27 cellular contexts compared by ENCODE assay signal in genomic region chr2:48984922-48985321, GRCh38.
DNase-seq lines count a peak whose midpoint lies in the region; ATAC-seq and TF ChIP-seq lines count a peak whose summit lies in the region.
"Had no signal": no experiment of that assay in that cellular context is flagged by ENCODE, and none has a peak within 500 bp of the region (broad histone marks: within the 10 kb centered on the region; RNA-seq: fewer than 3 reads in every experiment).

No MANE protein-coding gene starts in this region.

- no peak for TF ChIP-seq CTCF in heart left ventricle (IDR thresholded peaks at IDR 0.05)

- H2BK5ac ChIP-seq in neuronal stem cell (ENCODE audit: low read length): no peak overlapping the region

- H2AK5ac ChIP-seq in neuronal stem cell (ENCODE audit: low read depth, low read length): no peak overlapping the region

- H3K4me1 ChIP-seq in neuronal stem cell (ENCODE audit: control insufficient read depth in 2 of 2, insufficient read depth in 1 of 2, low read depth in 1 of 2, low read length in 2 of 2): peaks cover 0 to 3% of the 10 kb centered on the region in 2 donors
- H3K4me1 ChIP-seq in heart left ventricle: no peaks in the 10 kb centered on the region
- H3K4me1 ChIP-seq: esophagus muscularis mucosa had no signal

- H4K8ac ChIP-seq in neuronal stem cell (ENCODE audit: low read depth, low read length): no peak overlapping the region

- H2BK15ac ChIP-seq in neuronal stem cell (ENCODE audit: low read length): no peak overlapping the region

- no peak overlapping the region for H3K23ac ChIP-seq in neuronal stem cell (ENCODE audit: low read depth, low read length, poor library complexity)

- no peak overlapping the region for H3K18ac ChIP-seq in neuronal stem cell (ENCODE audit: low read length)

- H2BK12ac ChIP-seq in neuronal stem cell (ENCODE audit: low read length): no peak overlapping the region

- no peak overlapping the region for H3K4ac ChIP-seq in neuronal stem cell (ENCODE audit: low read length)

- H3K27me3 ChIP-seq in neuronal stem cell (ENCODE audit: control insufficient read depth in 3 of 3, insufficient read depth in 3 of 3, low read depth in 1 of 3, low read length in 3 of 3) (no peaks in the 10 kb centered on the region), heart left ventricle (no peaks in the 10 kb centered on the region)
- H3K27me3 ChIP-seq: esophagus muscularis mucosa, hepatocyte had no signal

- H3K9me3 ChIP-seq in neuronal stem cell (replicated peaks in 1 of 2; ENCODE audit: control insufficient read depth in 2 of 2, insufficient read depth in 1 of 2, low read depth in 1 of 2, low read length in 2 of 2) (peaks cover 0 to 2% of the 10 kb centered on the region in 2 donors), heart left ventricle (no peaks in the 10 kb centered on the region)
- H3K9me3 ChIP-seq: esophagus muscularis mucosa had no signal

- no CpG with 5 or more reads among the region's 5 CpGs for WGBS in neuronal stem cell (ENCODE audit: extremely low coverage in 2 of 2, insufficient read length in 2 of 2, insufficient replicate concordance in 1 of 2), 2 donors
- WGBS in heart left ventricle, 4 donors: 57 to 71% (median 61%) methylated on average over 5 of the region's 5 CpGs

- peak overlapping the region; percentile 35 for H4K91ac ChIP-seq in neuronal stem cell (ENCODE audit: low read depth, low read length, poor library complexity)

- DNase-seq in neuronal stem cell (ENCODE audit: low spot score): no peak
- DNase-seq in heart left ventricle: no peak
- no peak for DNase-seq in activated gamma-delta T cell (lab: John Stamatoyannopoulos, UW)
- DNase-seq in NOMO-1 treated with DMSO at 0.1 percent for 48 hours (lab: John Stamatoyannopoulos, UW; ENCODE audit: unreplicated experiment): no peak
- DNase-seq: activated CD4-positive, alpha-beta T cell treated with anti-CD3 and anti-CD28 coated beads, Interleukin-2, amount 50 U/mL, for 1 hour; activated CD8-positive, alpha-beta memory T cell treated with anti-CD3 and anti-CD28 coated beads, Interleukin-2, amount 50 U/mL, for 4 hours; aorta; Calu3; caudate nucleus; endodermal cell; foreskin melanocyte; IMR-90; naive B cell; NCI-H2081 treated with DMSO at 0.1 percent for 48 hours; NCI-H345; NCI-H774; occipital lobe had no signal

- H3K9ac ChIP-seq in neuronal stem cell (ENCODE audit: low read depth, low read length, poor library complexity): peak overlapping the region; percentile 33

- peak overlapping the region; percentile 47 for H3K14ac ChIP-seq in neuronal stem cell (ENCODE audit: low read length)

- no peak overlapping the region for H3K4me2 ChIP-seq in neuronal stem cell (ENCODE audit: insufficient read depth, low read length, poor library complexity, severe bottlenecking)
- H3K4me2 ChIP-seq: hepatocyte had no signal

- intact Hi-C loops in heart left ventricle (cut with DNase I): no loop called here

- peak; percentile 6 for ATAC-seq in GM19328 (IDR thresholded peaks at IDR 0.05; ENCODE audit: unreplicated experiment)
- peak; percentile 26 for ATAC-seq in GM21825 (IDR thresholded peaks at IDR 0.05; ENCODE audit: unreplicated experiment)
- peak; percentile 26 for ATAC-seq in HG03135 (IDR thresholded peaks at IDR 0.05; ENCODE audit: unreplicated experiment)
- ATAC-seq in HG03196 (IDR thresholded peaks at IDR 0.05; ENCODE audit: unreplicated experiment): no peak
- no peak for ATAC-seq in heart left ventricle
- ATAC-seq: activated T-helper 17 cell treated with anti-CD3 and anti-CD28 coated beads, Interleukin-2, amount 50 U/mL, for 72 hours; left lobe of liver; SK-N-SH treated with all-trans-retinoic acid at 6 μM for 48 hours had no signal

- H3K4me3 ChIP-seq in neuronal stem cell (ENCODE audit: low read length in 2 of 2) (no peak overlapping the region), heart left ventricle (no peak overlapping the region)
- H3K4me3 ChIP-seq: esophagus muscularis mucosa, hepatocyte, skin epidermis had no signal

- TF ChIP-seq POLR2A in heart left ventricle (IDR thresholded peaks at IDR 0.05): no peak

- no peak overlapping the region for H3K27ac ChIP-seq in neuronal stem cell (replicated peaks; ENCODE audit: low read length)
- H3K27ac ChIP-seq in heart left ventricle: no peak overlapping the region
- H3K27ac ChIP-seq: esophagus muscularis mucosa, hepatocyte, skin epidermis had no signal

- H2AFZ ChIP-seq in neuronal stem cell (ENCODE audit: low read length): no peak overlapping the region
- H2AFZ ChIP-seq: hepatocyte had no signal

- H3K36me3 ChIP-seq in neuronal stem cell (replicated peaks in 1 of 2; ENCODE audit: control insufficient read depth in 2 of 2, insufficient read depth in 2 of 2, low read length in 2 of 2) (no peaks in the 10 kb centered on the region), heart left ventricle (no peaks in the 10 kb centered on the region)
- H3K36me3 ChIP-seq: esophagus muscularis mucosa had no signal

- no peak overlapping the region for H2BK120ac ChIP-seq in neuronal stem cell (ENCODE audit: low read depth, low read length)

- H3K79me1 ChIP-seq in neuronal stem cell (ENCODE audit: low read depth, low read length): no peaks in the 10 kb centered on the region

Comparison
In these comparisons a context has a peak if more than half of its experiments do, and no peak if none do; other contexts are left out.
1. ATAC-seq: peak in GM19328 (single experiment), GM21825 (single experiment) and HG03135 (single experiment); none in HG03196 (single experiment) and heart left ventricle (0 of 4).